9 cellular contexts compared by ENCODE assay signal in genomic region chr2:236167297-236168109, GRCh38. TPM values are rescaled to one million over a fixed set of nuclear protein-coding genes. Genes with fewer than 3 reads are reported as not detected.
DNase-seq lines count a peak whose midpoint lies in the region; ATAC-seq, FAIRE-seq and TF ChIP-seq lines count a peak whose summit lies in the region.
"Had no signal": no experiment of that assay in that cellular context is flagged by ENCODE, and none has a peak within 500 bp of the region (broad histone marks: within the 10 kb centered on the region; RNA-seq: fewer than 3 reads in every experiment).

No MANE protein-coding gene starts in this region.

- peaks cover 13% of the 10 kb centered on the region for H3K4me1 ChIP-seq in rectal smooth muscle tissue (ENCODE audit: control insufficient read depth, insufficient read depth, low read length)

- no peaks in the 10 kb centered on the region for H3K36me3 ChIP-seq in rectal smooth muscle tissue (ENCODE audit: control insufficient read depth, insufficient read depth, low read length)

- no peak for ATAC-seq in GM18873 (IDR thresholded peaks at IDR 0.05; ENCODE audit: low FRiP score, unreplicated experiment)

- peak; percentile 43 for DNase-seq in NCI-H526 treated with DMSO at 0.1 percent for 48 hours (lab: John Stamatoyannopoulos, UW)
- no peak for DNase-seq in fibroblast of the aortic adventitia (ENCODE audit: low read depth)
- DNase-seq in GM12891 (ENCODE audit: insufficient read length, low spot score): no peak
- DNase-seq in activated CD4-positive, alpha-beta T cell treated with anti-CD3 and anti-CD28 coated beads for 1 hour: no peak
- DNase-seq in NCI-H2107 treated with DMSO at 0.1 percent for 48 hours (lab: John Stamatoyannopoulos, UW; ENCODE audit: unreplicated experiment): no peak

- no peak overlapping the region for H3K27ac ChIP-seq in rectal smooth muscle tissue (ENCODE audit: low read depth, low read length)

- peaks cover 71% of the 10 kb centered on the region for H3K27me3 ChIP-seq in rectal smooth muscle tissue (ENCODE audit: control insufficient read depth, insufficient read depth, low read length)

- TF ChIP-seq CTCF in GM12874 (IDR thresholded peaks at IDR 0.05; ENCODE audit: insufficient read depth, low read depth, low read length) (0 out of 2 replicates have a peak, but pooled peaks have one; percentile 9), fibroblast of the aortic adventitia (IDR thresholded peaks at IDR 0.05; ENCODE audit: insufficient read depth, low read length) (no peak)

- no peak for FAIRE-seq in GM12891 (lab: Jason Lieb, UNC)
- FAIRE-seq: islet of Langerhans had no signal

- H3K4me3 ChIP-seq in fibroblast of the aortic adventitia (ENCODE audit: low read depth, low read length) (peak overlapping the region; percentile 37), rectal smooth muscle tissue (ENCODE audit: low read length) (peak overlapping the region; percentile 52)

- no peak for TF ChIP-seq POLR2A in GM12891 (IDR thresholded peaks at IDR 0.05; ENCODE audit: low read depth, low read length)

- no peak overlapping the region for H3K9ac ChIP-seq in rectal smooth muscle tissue (ENCODE audit: low read length)

TF ChIP-seq in GM12891, 5 proteins besides CTCF, POLR2A, EP300 and RAD21:
- TF ChIP-seq POLR2AphosphoS5 (IDR thresholded peaks at IDR 0.05; ENCODE audit: low read depth, low read length) (no peak), TAF1 (IDR thresholded peaks at IDR 0.05; ENCODE audit: low read depth, low read length) (no peak), SPI1 (IDR thresholded peaks at IDR 0.05; ENCODE audit: low read depth, low read length) (no peak), PAX5 (IDR thresholded peaks at IDR 0.05; ENCODE audit: insufficient read depth, low read length, severe bottlenecking) (no peak), POU2F2 (IDR thresholded peaks at IDR 0.05; ENCODE audit: low read depth, low read length) (no peak)

RNA-seq across cellular contexts. Expression of gene GBX2, which starts 0.7 kb away (rescaled TPM):
- total RNA-seq in fibroblast of the aortic adventitia (ENCODE audit: low replicate concordance): 0.25 TPM in 1 of 2 replicates, not detected in the other
- polyA plus RNA-seq in GM12891 (2012; ENCODE audit: low read depth, missing spikeins): not detected
